Comparison of ENCODE assay signal across 17 cellular contexts in genomic region chr12:54040148-54040494, GRCh38. TPM values are rescaled to one million over a fixed set of nuclear protein-coding genes. Genes with fewer than 3 reads are reported as not detected.
A peak's percentile ranks its signal among the peaks of the same experiment; 100 is the strongest.
DNase-seq lines count a peak whose midpoint lies in the region; ATAC-seq and TF ChIP-seq lines count a peak whose summit lies in the region.
"Had no signal": no experiment of that assay in that cellular context is flagged by ENCODE, and none has a peak within 500 bp of the region (broad histone marks: within the 10 kb centered on the region; RNA-seq: fewer than 3 reads in every experiment).

No MANE protein-coding gene starts in this region.

- ATAC-seq in Panc1 (no peak), left colon (no peak), GM18505 (IDR thresholded peaks at IDR 0.05; ENCODE audit: unreplicated experiment) (no peak)

- H4K20me1 ChIP-seq in mammary epithelial cell (ENCODE audit: insufficient read depth, low read length): no peaks in the 10 kb centered on the region

- H3K36me3 ChIP-seq in mammary epithelial cell (ENCODE audit: insufficient read depth, low read length) (no peaks in the 10 kb centered on the region), Panc1 (ENCODE audit: control insufficient read depth, insufficient read depth, low read length) (no peaks in the 10 kb centered on the region)
- H3K36me3 ChIP-seq: ascending aorta had no signal

- H3K4me3 Mint-ChIP-seq in MCF 10A (ENCODE audit: unreplicated experiment): no peak overlapping the region
- H3K4me3 Mint-ChIP-seq: activated CD4-positive, alpha-beta T cell treated with anti-CD3 and anti-CD28 coated beads, Interleukin-2, amount 10 ng/mL, durations not matched to agents 24 days and 14 days; HFFc6 had no signal

- no peaks in the 10 kb centered on the region for H3K27me3 ChIP-seq in mammary epithelial cell (ENCODE audit: insufficient read depth, low read length)
- no peaks in the 10 kb centered on the region for H3K27me3 ChIP-seq in Panc1 (ENCODE audit: control insufficient read depth, insufficient read depth, low read length)
- H3K27me3 ChIP-seq: ascending aorta had no signal

- no peaks in the 10 kb centered on the region for H3K79me2 ChIP-seq in mammary epithelial cell (ENCODE audit: insufficient read depth, low read length)

- CTCF ChIA-PET in MCF 10A (lab: Yijun Ruan, JAX): interaction anchor here (0.7 to 1.6 kb wide), 2 partner anchors 152 to 167 kb away, joined by 3 to 4 read pairs; no protein-coding TSS in a partner anchor
- CTCF ChIA-PET in mammary epithelial cell (lab: Charles Lee; ENCODE audit: low non-redundant PET): no interaction called here
- CTCF ChIA-PET in Panc1 (lab: Charles Lee): interaction anchor here (0.5 to 1.5 kb wide), 2 partner anchors 152 to 167 kb away, joined by 6 to 9 read pairs; no protein-coding TSS in a partner anchor

- H3K4me1 ChIP-seq in mammary epithelial cell (ENCODE audit: insufficient read depth, low read length) (peaks cover 13% of the 10 kb centered on the region), Panc1 (ENCODE audit: control insufficient read depth, insufficient read depth, low read length) (peaks cover 98% of the 10 kb centered on the region)
- H3K4me1 ChIP-seq: ascending aorta had no signal

- no peaks in the 10 kb centered on the region for H3K36me3 Mint-ChIP-seq in MCF 10A (ENCODE audit: insufficient read depth, unreplicated experiment)

- H3K4me3 ChIP-seq in mammary epithelial cell (replicated peaks in 1 of 3; ENCODE audit: insufficient read depth in 1 of 3, low read depth in 2 of 3, low read length in 3 of 3) (no peak overlapping the region), Panc1 (ENCODE audit: low read depth in 2 of 2, low read length in 2 of 2) (no peak overlapping the region)

- no TSS peak for BruUV-seq in MCF 10A (replicated peaks; lab: Mats Ljungman, UMichigan)
- BruUV-seq in mammary epithelial cell (replicated peaks; lab: Mats Ljungman, UMichigan): no TSS peak
- no TSS peak for BruUV-seq in Panc1 (replicated peaks; lab: Mats Ljungman, UMichigan)

- TF ChIP-seq POLR2A in GM18505 (IDR thresholded peaks at IDR 0.05; ENCODE audit: borderline replicate concordance, extremely low read depth, insufficient read depth, insufficient read length): no peak

- H3K9ac ChIP-seq in mammary epithelial cell (ENCODE audit: insufficient read depth, low read length): no peak overlapping the region

- in situ Hi-C loops in mammary epithelial cell (cut with MboI; ENCODE audit: low sequenced_read_pairs in 2 of 2) (no loop called here), Panc1 (cut with HindIII; ENCODE audit: low pct_unique_long_range_greater_than_20kb, low sequenced_read_pairs) (no loop called here)

- TF ChIP-seq CTCF in MCF 10A (IDR thresholded peaks at IDR 0.05; ENCODE audit: unreplicated experiment): no peak
- no peak for TF ChIP-seq CTCF in mammary epithelial cell (conservative IDR thresholded peaks at IDR 0.05 in 1 of 2, IDR thresholded peaks at IDR 0.05 in 1 of 2; ENCODE audit: extremely low read depth in 1 of 2, insufficient read depth in 1 of 2, low read depth in 1 of 2, low read length in 2 of 2)
- no peak for TF ChIP-seq CTCF in Panc1 (IDR thresholded peaks at IDR 0.05)

- H3K27me3 Mint-ChIP-seq in MCF 10A (ENCODE audit: insufficient read depth, unreplicated experiment): no peaks in the 10 kb centered on the region

- 96% methylated on average over 4 of the region's 4 CpGs for WGBS in mammary epithelial cell (ENCODE audit: low coverage, missing lambda C conversion rate)

- H2AFZ ChIP-seq in mammary epithelial cell (ENCODE audit: low read depth, low read length): no peak overlapping the region

- intact Hi-C loops in MCF 10A (cut with micrococcal nuclease): no loop called here
- intact Hi-C loops in mammary epithelial cell (cut with micrococcal nuclease): no loop called here
- intact Hi-C loops in Panc1 (cut with micrococcal nuclease; ENCODE audit: unreplicated experiment): no loop called here
- intact Hi-C loops in left colon (cut with DNase I, micrococcal nuclease): no loop called here

- H3K4me2 ChIP-seq in mammary epithelial cell (ENCODE audit: insufficient read depth, low read depth, low read length): no peak overlapping the region

- no peak overlapping the region for H3K27ac Mint-ChIP-seq in MCF 10A (ENCODE audit: low read depth, unreplicated experiment)
- H3K27ac Mint-ChIP-seq: activated CD4-positive, alpha-beta T cell treated with anti-CD3 and anti-CD28 coated beads, Interleukin-2, amount 10 ng/mL, durations not matched to agents 24 days and 14 days; HFFc6 had no signal

- H3K9me3 Mint-ChIP-seq in MCF 10A (ENCODE audit: unreplicated experiment): no peaks in the 10 kb centered on the region
- H3K9me3 Mint-ChIP-seq: activated CD4-positive, alpha-beta T cell treated with anti-CD3 and anti-CD28 coated beads, Interleukin-2, amount 10 ng/mL, durations not matched to agents 24 days and 14 days; HFFc6 had no signal

- DNase-seq in MCF 10A (ENCODE audit: unreplicated experiment): peak; percentile 26
- no peak for DNase-seq in mammary epithelial cell
- DNase-seq in Panc1 (ENCODE audit: low read depth, low spot score): no peak
- DNase-seq in left kidney (ENCODE audit: low read depth, low spot score): peak; percentile 89
- DNase-seq in SKM-1 treated with dmso at 0.1 percent for 144 hours (lab: John Stamatoyannopoulos, UW; ENCODE audit: unreplicated experiment): no peak
- DNase-seq in left colon: no peak
- DNase-seq in effector CD8-positive, alpha-beta T cell (lab: John Stamatoyannopoulos, UW): no peak
- DNase-seq: activated CD4-positive, alpha-beta T cell treated with anti-CD3 and anti-CD28 coated beads, Interleukin-2, amount 10 ng/mL, durations not matched to agents 24 days and 14 days; effector CD4-positive, alpha-beta T cell; HFFc6; left cardiac atrium; NCI-H1694; nucleus accumbens; stimulated activated CD4-positive, alpha-beta T cell treated with anti-CD3 and anti-CD28 coated beads, Interleukin-15, amount 100 ng/mL, for 24 hours had no signal

- H3K9me3 ChIP-seq in mammary epithelial cell (replicated peaks; ENCODE audit: insufficient read depth, low read length) (no peaks in the 10 kb centered on the region), Panc1 (ENCODE audit: control insufficient read depth, insufficient read depth, low read depth, low read length) (no peaks in the 10 kb centered on the region)
- H3K9me3 ChIP-seq: ascending aorta had no signal

- POLR2A ChIA-PET in MCF 10A (lab: Yijun Ruan, JAX): no interaction called here
- POLR2A ChIA-PET in Panc1 (lab: Charles Lee): interaction anchor here (0.6 kb wide), 1 partner anchor 15 kb away, joined by 7 read pairs; no protein-coding TSS in a partner anchor

- H3K4me1 Mint-ChIP-seq in MCF 10A (ENCODE audit: insufficient read depth, unreplicated experiment): peaks cover 6% of the 10 kb centered on the region

- no peak overlapping the region for H3K27ac ChIP-seq in mammary epithelial cell (ENCODE audit: insufficient read depth, low read depth, low read length)
- H3K27ac ChIP-seq in Panc1 (ENCODE audit: low read length): peak overlapping the region; percentile 49; the same call in 1 of the 2 replicates
- H3K27ac ChIP-seq: ascending aorta had no signal

- dilution Hi-C loops in mammary epithelial cell (cut with HindIII; ENCODE audit: low sequenced_read_pairs): no loop called here

RNA-seq across cellular contexts. Expression of gene HOXC5, which starts 7.3 kb away (rescaled TPM):
- total RNA-seq in MCF 10A (2022) (0.74 TPM in 1 of 2 replicates, not detected in the other), mammary epithelial cell (1 to 10 TPM in 1 of 2 donors, under 1 TPM in 1; 0.67 to 1.4 TPM), Panc1 (2021; ENCODE audit: unreplicated experiment) (5.0 TPM), left colon (not detected)
- 0.80 TPM for polyA plus RNA-seq in mammary epithelial cell
- polyA minus RNA-seq in mammary epithelial cell: not detected
- polyA plus RNA-seq in Panc1 (2012; ENCODE audit: insufficient read length): 0.76 TPM
- total RNA-seq: activated CD4-positive, alpha-beta T cell treated with anti-CD3 and anti-CD28 coated beads, Interleukin-2, amount 10 ng/mL, durations not matched to agents 24 days and 14 days; ascending aorta; left cardiac atrium had no signal
- polyA plus RNA-seq: AG04450 had no signal

RNA-seq across cellular contexts. Expression of gene HOXC6, which starts 11.9 kb away (rescaled TPM):
- total RNA-seq in MCF 10A (2022): 7.1 and 11.5 TPM in 2 replicates
- 10 to 100 TPM in 1 of 2 donors, 1 to 10 TPM in 1; 1.7 to 10.9 TPM for total RNA-seq in mammary epithelial cell
- polyA plus RNA-seq in mammary epithelial cell: 4.2 TPM
- polyA minus RNA-seq in mammary epithelial cell: 0.57 TPM
- 52.2 TPM for total RNA-seq in Panc1 (2021; ENCODE audit: unreplicated experiment)
- polyA plus RNA-seq in Panc1 (2012; ENCODE audit: insufficient read length): 46.1 TPM
- not detected for total RNA-seq in left colon
- total RNA-seq: activated CD4-positive, alpha-beta T cell treated with anti-CD3 and anti-CD28 coated beads, Interleukin-2, amount 10 ng/mL, durations not matched to agents 24 days and 14 days had no signal

RNA-seq across cellular contexts. Expression of gene HOXC4, which starts 13.5 kb away (rescaled TPM):
- total RNA-seq in MCF 10A (2022): 1.7 and 1.8 TPM in 2 replicates
- total RNA-seq in mammary epithelial cell: 10 to 100 TPM in 1 of 2 donors, under 1 TPM in 1; 0.83 to 11.9 TPM
- 2.4 TPM for polyA plus RNA-seq in mammary epithelial cell
- polyA minus RNA-seq in mammary epithelial cell: 4.0 TPM
- total RNA-seq in Panc1 (2021; ENCODE audit: unreplicated experiment): 22.7 TPM
- 25.2 TPM for polyA plus RNA-seq in Panc1 (2012; ENCODE audit: insufficient read length)
- total RNA-seq in left colon: under 1 TPM in 1 of 2 donors, not detected in 1; 0.18 TPM
- total RNA-seq: activated CD4-positive, alpha-beta T cell treated with anti-CD3 and anti-CD28 coated beads, Interleukin-2, amount 10 ng/mL, durations not matched to agents 24 days and 14 days had no signal
- polyA plus RNA-seq: AG04450 had no signal

RNA-seq across cellular contexts. Expression of gene HOXC8, which starts 31.3 kb away (rescaled TPM):
- total RNA-seq in MCF 10A (2022): 6.0 and 6.9 TPM in 2 replicates
- total RNA-seq in mammary epithelial cell: 1 to 10 TPM; 2.3 to 7.9 TPM
- polyA plus RNA-seq in mammary epithelial cell: 4.3 TPM
- 3.2 TPM for polyA minus RNA-seq in mammary epithelial cell
- total RNA-seq in Panc1 (2021; ENCODE audit: unreplicated experiment): 15.3 TPM
- polyA plus RNA-seq in Panc1 (2012; ENCODE audit: insufficient read length): 9.5 TPM
- total RNA-seq in left colon: not detected
- total RNA-seq: activated CD4-positive, alpha-beta T cell treated with anti-CD3 and anti-CD28 coated beads, Interleukin-2, amount 10 ng/mL, durations not matched to agents 24 days and 14 days; HFFc6; left cardiac atrium had no signal

RNA-seq across cellular contexts. Expression of gene HOXC9, which starts 40.2 kb away (rescaled TPM):
- total RNA-seq in MCF 10A (2022) (5.2 and 6.0 TPM in 2 replicates), mammary epithelial cell (1 to 10 TPM; 3.2 to 9.4 TPM), Panc1 (2021; ENCODE audit: unreplicated experiment) (37.2 TPM), left colon (not detected)
- 2.9 TPM for polyA plus RNA-seq in mammary epithelial cell
- 4.2 TPM for polyA minus RNA-seq in mammary epithelial cell
- 41.2 TPM for polyA plus RNA-seq in Panc1 (2012; ENCODE audit: insufficient read length)
- total RNA-seq: activated CD4-positive, alpha-beta T cell treated with anti-CD3 and anti-CD28 coated beads, Interleukin-2, amount 10 ng/mL, durations not matched to agents 24 days and 14 days; left cardiac atrium had no signal
- polyA plus RNA-seq: AG04450 had no signal

Comparison
In these comparisons a context has a peak if more than half of its experiments do, and no peak if none do; other contexts are left out.
1. DNase-seq: peak in MCF 10A (single experiment) and left kidney (single experiment); none in mammary epithelial cell (single experiment), Panc1 (single experiment), SKM-1 treated with dmso at 0.1 percent for 144 hours (single experiment), left colon (0 of 2) and effector CD8-positive, alpha-beta T cell (single experiment).